ENCODE assay signal across 9 cellular contexts in genomic region chr2:163348843-163349395, GRCh38.
A peak's percentile ranks its signal among the peaks of the same experiment; 100 is the strongest.
DNase-seq lines count a peak whose midpoint lies in the region; ATAC-seq and TF ChIP-seq lines count a peak whose summit lies in the region.
"Had no signal": no experiment of that assay in that cellular context is flagged by ENCODE, and none has a peak within 500 bp of the region (broad histone marks: within the 10 kb centered on the region; RNA-seq: fewer than 3 reads in every experiment).

No MANE protein-coding gene starts in this region.

- H3K36me3 ChIP-seq in adipocyte (ENCODE audit: control insufficient read depth, insufficient read depth, low read length, severe bottlenecking): no peaks in the 10 kb centered on the region
- H3K36me3 ChIP-seq in stomach: no peaks in the 10 kb centered on the region

- no peak for TF ChIP-seq POLR2A in stomach (IDR thresholded peaks at IDR 0.05)

- no peak for TF ChIP-seq EP300 in stomach (IDR thresholded peaks at IDR 0.05)

- H3K4me3 ChIP-seq in adipocyte (ENCODE audit: low read length): peak overlapping the region; percentile 75
- peak overlapping the region; percentile 42 to 48 (median 44) for H3K4me3 ChIP-seq in stomach

- WGBS in stomach, 5 donors: 65 to 69% (median 66%) methylated on average over 9 of the region's 9 CpGs

- intact Hi-C loops in stomach (cut with DNase I; ENCODE audit: low total_unique reads): no loop called here

- peak overlapping the region in 4 of 5 donors; percentile 65 to 80 (median 72) for H3K27ac ChIP-seq in stomach
- H3K27ac ChIP-seq: KMS-11 had no signal

- H3K9ac ChIP-seq in adipocyte (ENCODE audit: low read length): peak overlapping the region; percentile 65
- H3K9ac ChIP-seq: KMS-11 had no signal

- DNase-seq in HT1080 (ENCODE audit: low read depth) (peak; percentile 68), adipocyte (ENCODE audit: low read depth) (peak; percentile 57), islet precursor cell (peak; percentile 78), stomach (no peak), NCI-H1417 treated with DMSO at 0.1 percent for 48 hours (lab: John Stamatoyannopoulos, UW) (no peak)

- ATAC-seq in GM18519 (IDR thresholded peaks at IDR 0.05; ENCODE audit: low FRiP score, unreplicated experiment) (no peak), GM21786 (IDR thresholded peaks at IDR 0.05; ENCODE audit: unreplicated experiment) (no peak), GM18861 (IDR thresholded peaks at IDR 0.05; ENCODE audit: unreplicated experiment) (no peak)

- H3K27me3 ChIP-seq in adipocyte (replicated peaks; ENCODE audit: control insufficient read depth, insufficient read depth, low read length): no peaks in the 10 kb centered on the region
- H3K27me3 ChIP-seq in stomach: no peaks in the 10 kb centered on the region

- H3K9me3 ChIP-seq in adipocyte (ENCODE audit: control insufficient read depth, low read length) (no peaks in the 10 kb centered on the region), stomach (no peaks in the 10 kb centered on the region)

- TF ChIP-seq CTCF in stomach (IDR thresholded peaks at IDR 0.05): no peak

- H3K4me1 ChIP-seq in adipocyte (ENCODE audit: control insufficient read depth, insufficient read depth, low read length): peaks cover 26% of the 10 kb centered on the region
- peaks cover 6 to 19% (median 13%) of the 10 kb centered on the region in 4 donors for H3K4me1 ChIP-seq in stomach

Comparison
In these comparisons a context has a peak if more than half of its experiments do, and no peak if none do; other contexts are left out.
1. DNase-seq: peak in HT1080 (single experiment), adipocyte (single experiment) and islet precursor cell (single experiment); none in stomach (single experiment) and NCI-H1417 treated with DMSO at 0.1 percent for 48 hours (single experiment).